1 cellular context compared by ENCODE assay signal in the genomic region with DNA sequence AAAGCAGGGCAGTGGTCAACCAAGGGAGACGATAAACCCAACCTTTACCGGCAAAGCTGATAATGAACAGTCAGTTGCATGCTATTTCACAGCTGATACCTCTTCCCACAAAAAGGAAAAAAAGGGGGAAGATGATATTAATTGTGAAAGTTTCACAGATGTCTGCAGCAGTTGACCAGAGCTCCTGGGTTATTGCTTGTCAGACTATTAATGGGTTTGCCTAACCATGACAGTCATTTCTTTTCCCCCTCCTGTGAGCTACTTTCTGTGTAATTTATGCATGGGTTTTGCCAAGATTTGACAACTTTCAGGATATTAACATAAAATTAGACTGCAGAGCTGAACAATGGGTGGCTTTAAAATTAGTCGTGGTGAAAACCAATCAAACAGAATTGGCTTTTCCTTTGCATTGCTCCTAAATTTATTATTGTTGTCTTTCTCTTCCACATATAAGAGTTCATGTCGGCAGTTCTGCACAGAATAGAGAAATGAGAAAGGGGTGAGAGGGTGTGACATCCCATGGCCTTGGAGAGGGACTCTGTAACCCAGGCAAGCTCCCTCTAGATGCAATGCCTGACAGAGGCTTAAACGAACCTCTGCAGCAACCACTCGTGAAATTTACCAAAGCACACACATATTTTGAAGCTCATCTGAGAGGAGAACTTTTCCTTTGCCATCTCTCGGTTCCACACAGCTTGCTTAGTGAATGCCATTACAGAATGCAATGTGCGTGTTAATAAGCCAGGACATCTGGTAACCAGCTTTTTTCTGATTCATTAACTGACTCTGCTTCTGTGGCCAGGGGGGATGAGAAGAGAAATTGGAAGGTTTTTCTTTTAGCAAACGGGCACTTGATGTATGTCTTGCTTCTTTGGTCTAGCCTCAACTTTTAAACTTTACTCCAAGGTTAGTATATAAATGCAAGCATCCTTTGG.
TF ChIP-seq lines count a peak whose summit lies in the region.

No MANE protein-coding gene starts in this region.

TF ChIP-seq in GM12878, 131 proteins besides CTCF, POLR2A, EP300 and RAD21 (continued from another document):
- TF ChIP-seq, protein P1, sequence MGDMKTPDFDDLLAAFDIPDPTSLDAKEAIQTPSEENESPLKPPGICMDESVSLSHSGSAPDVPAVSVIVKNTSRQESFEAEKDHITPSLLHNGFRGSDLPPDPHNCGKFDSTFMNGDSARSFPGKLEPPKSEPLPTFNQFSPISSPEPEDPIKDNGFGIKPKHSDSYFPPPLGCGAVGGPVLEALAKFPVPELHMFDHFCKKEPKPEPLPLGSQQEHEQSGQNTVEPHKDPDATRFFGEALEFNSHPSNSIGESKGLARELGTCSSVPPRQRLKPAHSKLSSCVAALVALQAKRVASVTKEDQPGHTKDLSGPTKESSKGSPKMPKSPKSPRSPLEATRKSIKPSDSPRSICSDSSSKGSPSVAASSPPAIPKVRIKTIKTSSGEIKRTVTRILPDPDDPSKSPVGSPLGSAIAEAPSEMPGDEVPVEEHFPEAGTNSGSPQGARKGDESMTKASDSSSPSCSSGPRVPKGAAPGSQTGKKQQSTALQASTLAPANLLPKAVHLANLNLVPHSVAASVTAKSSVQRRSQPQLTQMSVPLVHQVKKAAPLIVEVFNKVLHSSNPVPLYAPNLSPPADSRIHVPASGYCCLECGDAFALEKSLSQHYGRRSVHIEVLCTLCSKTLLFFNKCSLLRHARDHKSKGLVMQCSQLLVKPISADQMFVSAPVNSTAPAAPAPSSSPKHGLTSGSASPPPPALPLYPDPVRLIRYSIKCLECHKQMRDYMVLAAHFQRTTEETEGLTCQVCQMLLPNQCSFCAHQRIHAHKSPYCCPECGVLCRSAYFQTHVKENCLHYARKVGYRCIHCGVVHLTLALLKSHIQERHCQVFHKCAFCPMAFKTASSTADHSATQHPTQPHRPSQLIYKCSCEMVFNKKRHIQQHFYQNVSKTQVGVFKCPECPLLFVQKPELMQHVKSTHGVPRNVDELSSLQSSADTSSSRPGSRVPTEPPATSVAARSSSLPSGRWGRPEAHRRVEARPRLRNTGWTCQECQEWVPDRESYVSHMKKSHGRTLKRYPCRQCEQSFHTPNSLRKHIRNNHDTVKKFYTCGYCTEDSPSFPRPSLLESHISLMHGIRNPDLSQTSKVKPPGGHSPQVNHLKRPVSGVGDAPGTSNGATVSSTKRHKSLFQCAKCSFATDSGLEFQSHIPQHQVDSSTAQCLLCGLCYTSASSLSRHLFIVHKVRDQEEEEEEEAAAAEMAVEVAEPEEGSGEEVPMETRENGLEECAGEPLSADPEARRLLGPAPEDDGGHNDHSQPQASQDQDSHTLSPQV (IDR thresholded peaks at IDR 0.05) = no peak
- TF ChIP-seq NR2F1 (conservative IDR thresholded peaks at IDR 0.05) = 0 out of 2 replicates have a peak, but pooled peaks have one; percentile 14
- peak in 1 of 2 experiments; percentile 43; a peak in 1 of 4 replicates for TF ChIP-seq ETV6 (conservative IDR thresholded peaks at IDR 0.05 in 1 of 2, IDR thresholded peaks at IDR 0.05 in 1 of 2; ENCODE audit: borderline replicate concordance in 1 of 2, low read depth in 1 of 2)
- TF ChIP-seq TCF12 (IDR thresholded peaks at IDR 0.05; ENCODE audit: low read depth, low read length) = peak; percentile 39; the same call in 1 of the 2 replicates
- no peak for TF ChIP-seq SRF (IDR thresholded peaks at IDR 0.05; ENCODE audit: low read depth in 2 of 2, low read length in 2 of 2)
- TF ChIP-seq IKZF1 (conservative IDR thresholded peaks at IDR 0.05) = peak; percentile 80
- TF ChIP-seq NFIC (IDR thresholded peaks at IDR 0.05; ENCODE audit: low read depth, low read length) = peak; percentile 83
- no peak for TF ChIP-seq CREM (IDR thresholded peaks at IDR 0.05; ENCODE audit: low read depth)
- peak; percentile 52; the same call in 1 of the 2 replicates for TF ChIP-seq TCF3 (IDR thresholded peaks at IDR 0.05; ENCODE audit: borderline replicate concordance, insufficient read depth, low read depth, low read length)
- TF ChIP-seq RUNX3 (IDR thresholded peaks at IDR 0.05; ENCODE audit: low read length) = peak; percentile 88
- peak; percentile 62 to 74 for TF ChIP-seq IKZF2 (IDR thresholded peaks at IDR 0.05)
- no peak for TF ChIP-seq CBFB (IDR thresholded peaks at IDR 0.05; ENCODE audit: low read depth)
- TF ChIP-seq FOXM1 (IDR thresholded peaks at IDR 0.05; ENCODE audit: low read depth, low read length) = peak; percentile 67
- 0 out of 2 replicates have a peak, but pooled peaks have one; percentile 55 for TF ChIP-seq BCL11A (IDR thresholded peaks at IDR 0.05; ENCODE audit: low read depth, low read length)
- 0 out of 2 replicates have a peak, but pooled peaks have one; percentile 46 for TF ChIP-seq PML (IDR thresholded peaks at IDR 0.05; ENCODE audit: low read length)
- no peak for TF ChIP-seq HDGF (IDR thresholded peaks at IDR 0.05)
- TF ChIP-seq, protein P2, sequence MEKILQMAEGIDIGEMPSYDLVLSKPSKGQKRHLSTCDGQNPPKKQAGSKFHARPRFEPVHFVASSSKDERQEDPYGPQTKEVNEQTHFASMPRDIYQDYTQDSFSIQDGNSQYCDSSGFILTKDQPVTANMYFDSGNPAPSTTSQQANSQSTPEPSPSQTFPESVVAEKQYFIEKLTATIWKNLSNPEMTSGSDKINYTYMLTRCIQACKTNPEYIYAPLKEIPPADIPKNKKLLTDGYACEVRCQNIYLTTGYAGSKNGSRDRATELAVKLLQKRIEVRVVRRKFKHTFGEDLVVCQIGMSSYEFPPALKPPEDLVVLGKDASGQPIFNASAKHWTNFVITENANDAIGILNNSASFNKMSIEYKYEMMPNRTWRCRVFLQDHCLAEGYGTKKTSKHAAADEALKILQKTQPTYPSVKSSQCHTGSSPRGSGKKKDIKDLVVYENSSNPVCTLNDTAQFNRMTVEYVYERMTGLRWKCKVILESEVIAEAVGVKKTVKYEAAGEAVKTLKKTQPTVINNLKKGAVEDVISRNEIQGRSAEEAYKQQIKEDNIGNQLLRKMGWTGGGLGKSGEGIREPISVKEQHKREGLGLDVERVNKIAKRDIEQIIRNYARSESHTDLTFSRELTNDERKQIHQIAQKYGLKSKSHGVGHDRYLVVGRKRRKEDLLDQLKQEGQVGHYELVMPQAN (conservative IDR thresholded peaks at IDR 0.05) = no peak
- 0 out of 2 replicates have a peak, but pooled peaks have one; percentile 23 for TF ChIP-seq GABPA (IDR thresholded peaks at IDR 0.05; ENCODE audit: low read depth)
- 0 out of 2 replicates have a peak, but pooled peaks have one; percentile 23 for TF ChIP-seq DPF2 (IDR thresholded peaks at IDR 0.05)
- TF ChIP-seq ZBED1 (IDR thresholded peaks at IDR 0.05; ENCODE audit: borderline replicate concordance) = peak; percentile 47; the same call in 1 of the 2 replicates
- TF ChIP-seq MTA2 (IDR thresholded peaks at IDR 0.05; ENCODE audit: low read depth) = peak; percentile 51
- no peak for TF ChIP-seq HDAC2 (IDR thresholded peaks at IDR 0.05)
- no peak for TF ChIP-seq CREB1 (IDR thresholded peaks at IDR 0.05; ENCODE audit: low read depth)
- peak; percentile 21; the same call in 1 of the 2 replicates for TF ChIP-seq SPI1 (IDR thresholded peaks at IDR 0.05; ENCODE audit: borderline replicate concordance, insufficient read depth, low read depth, low read length)
- TF ChIP-seq ZNF622 (IDR thresholded peaks at IDR 0.05) = no peak
- peak; percentile 80 for TF ChIP-seq EED (IDR thresholded peaks at IDR 0.05; ENCODE audit: low read depth)
- TF ChIP-seq SREBF2 (IDR thresholded peaks at IDR 0.05; ENCODE audit: low read length) = no peak
- no peak for TF ChIP-seq GATAD2B (conservative IDR thresholded peaks at IDR 0.05; ENCODE audit: low read depth)
- TF ChIP-seq JUNB (IDR thresholded peaks at IDR 0.05) = peak; percentile 69
- TF ChIP-seq MEF2A (IDR thresholded peaks at IDR 0.05; ENCODE audit: insufficient read depth, low read depth, low read length) = peak; percentile 77
